1 cellular context compared by ENCODE assay signal in the genomic region with DNA sequence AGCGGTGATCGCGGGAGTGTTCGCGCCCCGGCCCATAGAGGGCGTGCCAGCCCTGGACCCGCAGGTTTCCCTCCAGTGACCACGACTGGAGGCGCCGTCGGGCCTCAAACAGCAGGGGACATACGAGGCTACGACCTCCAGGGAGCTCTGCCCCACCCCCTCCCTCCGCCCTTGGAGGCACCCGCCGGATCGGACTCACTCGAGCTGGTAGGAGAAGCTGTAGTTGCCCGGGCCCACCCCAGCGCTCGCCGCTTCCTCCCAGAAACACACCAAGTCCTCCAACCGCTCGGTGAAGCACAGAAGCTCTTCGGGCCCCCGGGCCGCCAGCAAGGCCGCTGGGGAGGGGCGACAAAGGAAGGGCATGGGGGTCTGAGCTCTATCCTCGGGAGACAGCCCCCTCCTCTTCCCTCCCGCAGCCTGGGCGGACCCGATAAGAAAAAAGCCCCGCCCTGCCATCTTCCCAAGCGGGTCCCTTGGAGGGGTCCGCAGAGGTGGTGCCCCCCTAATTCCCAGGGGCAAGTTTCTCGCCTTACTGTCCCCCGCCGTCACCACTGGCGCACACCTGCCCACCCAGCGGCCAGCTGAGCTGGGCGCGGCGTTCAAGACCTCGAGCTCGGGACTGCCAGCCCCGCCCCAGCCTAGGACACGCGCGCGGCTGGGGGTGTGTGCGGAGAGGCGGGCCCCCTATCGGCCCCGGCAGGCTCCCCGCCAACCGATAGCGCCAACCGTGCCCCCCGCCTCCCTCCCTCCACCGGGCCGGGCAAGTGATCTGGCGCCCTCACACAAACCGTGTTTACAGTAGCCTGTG.
TF ChIP-seq lines count a peak whose summit lies in the region.

No MANE protein-coding gene starts in this region.

TF ChIP-seq in K562, 482 proteins besides CTCF, POLR2A, EP300 and RAD21 (continued from another document and continues in another):
- TF ChIP-seq GMEB1 (CRISPR knock-in tag; IDR thresholded peaks at IDR 0.05): no peak
- peak; percentile 81 for TF ChIP-seq ZBTB7A (IDR thresholded peaks at IDR 0.05; ENCODE audit: borderline replicate concordance, control insufficient read depth, low read depth, low read length)
- no peak for TF ChIP-seq SRSF7 (optimal IDR thresholded peaks at IDR 0.05; ENCODE audit: low read depth, low read length)
- TF ChIP-seq ETV5 (CRISPR knock-in tag; IDR thresholded peaks at IDR 0.05; ENCODE audit: low read depth): peak; percentile 23; the same call in 1 of the 2 replicates
- peak; percentile 50; the same call in 1 of the 2 replicates for TF ChIP-seq CBFB (CRISPR knock-in tag; IDR thresholded peaks at IDR 0.05)
- no peak for TF ChIP-seq TFAM (CRISPR knock-in tag; conservative IDR thresholded peaks at IDR 0.05)
- no peak for TF ChIP-seq ZBTB17 (CRISPR knock-in tag; IDR thresholded peaks at IDR 0.05)
- 0 out of 2 replicates have a peak, but pooled peaks have one; percentile 42 for TF ChIP-seq TEAD4 (IDR thresholded peaks at IDR 0.05; ENCODE audit: low read length)
- TF ChIP-seq TEAD4 (CRISPR knock-in tag; IDR thresholded peaks at IDR 0.05; ENCODE audit: borderline replicate concordance): no peak
- TF ChIP-seq CBFA2T3 (IDR thresholded peaks at IDR 0.05): peak; percentile 80
- TF ChIP-seq MAFK (IDR thresholded peaks at IDR 0.05; ENCODE audit: low read length): no peak
- TF ChIP-seq MYC (IDR thresholded peaks at IDR 0.05; ENCODE audit: low read depth, low read length): peak; percentile 57; the same call in 1 of the 2 replicates
- TF ChIP-seq MYC (CRISPR knock-in tag; IDR thresholded peaks at IDR 0.05; ENCODE audit: borderline replicate concordance, low read depth): 0 out of 2 replicates have a peak, but pooled peaks have one; percentile 61
- 0 out of 2 replicates have a peak, but pooled peaks have one; percentile 38 for TF ChIP-seq NR2C1 (IDR thresholded peaks at IDR 0.05)
- TF ChIP-seq NR2C1 (tag; IDR thresholded peaks at IDR 0.05): peak; percentile 60; the same call in 1 of the 2 replicates
- TF ChIP-seq MXI1 (IDR thresholded peaks at IDR 0.05; ENCODE audit: low read depth, low read length): peak; percentile 80
- no peak for TF ChIP-seq IRF9 (tag; IDR thresholded peaks at IDR 0.05)
- no peak for TF ChIP-seq TEAD2 (tag; IDR thresholded peaks at IDR 0.05)
- no peak for TF ChIP-seq ZNF785 (CRISPR knock-in tag; IDR thresholded peaks at IDR 0.05)
- peak; percentile 59; the same call in 1 of the 2 replicates for TF ChIP-seq ZNF282 (CRISPR knock-in tag; IDR thresholded peaks at IDR 0.05)
- no peak for TF ChIP-seq ZNF445 (CRISPR knock-in tag; IDR thresholded peaks at IDR 0.05; ENCODE audit: low read depth)
- peak; percentile 88 for TF ChIP-seq L3MBTL2 (IDR thresholded peaks at IDR 0.05)
- TF ChIP-seq JUND (IDR thresholded peaks at IDR 0.05; ENCODE audit: borderline replicate concordance, low read depth, low read length): peak; percentile 50; the same call in 1 of the 2 replicates
- no peak; the same call in 2 of the 3 replicates for TF ChIP-seq JUND (tag; IDR thresholded peaks at IDR 0.05; ENCODE audit: borderline replicate concordance, low read depth, low read length)
- no peak for TF ChIP-seq ATF1 (CRISPR knock-in tag; IDR thresholded peaks at IDR 0.05)
- peak; percentile 58 for TF ChIP-seq ATF1 (tag; IDR thresholded peaks at IDR 0.05)
- peak; percentile 95 for TF ChIP-seq RB1 (IDR thresholded peaks at IDR 0.05; ENCODE audit: low read depth)
- peak; percentile 37 for TF ChIP-seq KDM5B (IDR thresholded peaks at IDR 0.05; ENCODE audit: insufficient replicate concordance, low read depth, low read length)
- TF ChIP-seq, protein P1, sequence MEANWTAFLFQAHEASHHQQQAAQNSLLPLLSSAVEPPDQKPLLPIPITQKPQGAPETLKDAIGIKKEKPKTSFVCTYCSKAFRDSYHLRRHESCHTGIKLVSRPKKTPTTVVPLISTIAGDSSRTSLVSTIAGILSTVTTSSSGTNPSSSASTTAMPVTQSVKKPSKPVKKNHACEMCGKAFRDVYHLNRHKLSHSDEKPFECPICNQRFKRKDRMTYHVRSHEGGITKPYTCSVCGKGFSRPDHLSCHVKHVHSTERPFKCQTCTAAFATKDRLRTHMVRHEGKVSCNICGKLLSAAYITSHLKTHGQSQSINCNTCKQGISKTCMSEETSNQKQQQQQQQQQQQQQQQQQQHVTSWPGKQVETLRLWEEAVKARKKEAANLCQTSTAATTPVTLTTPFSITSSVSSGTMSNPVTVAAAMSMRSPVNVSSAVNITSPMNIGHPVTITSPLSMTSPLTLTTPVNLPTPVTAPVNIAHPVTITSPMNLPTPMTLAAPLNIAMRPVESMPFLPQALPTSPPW (CRISPR knock-in tag; IDR thresholded peaks at IDR 0.05): peak; percentile 88
- TF ChIP-seq MITF (IDR thresholded peaks at IDR 0.05): no peak
- TF ChIP-seq, protein P2, sequence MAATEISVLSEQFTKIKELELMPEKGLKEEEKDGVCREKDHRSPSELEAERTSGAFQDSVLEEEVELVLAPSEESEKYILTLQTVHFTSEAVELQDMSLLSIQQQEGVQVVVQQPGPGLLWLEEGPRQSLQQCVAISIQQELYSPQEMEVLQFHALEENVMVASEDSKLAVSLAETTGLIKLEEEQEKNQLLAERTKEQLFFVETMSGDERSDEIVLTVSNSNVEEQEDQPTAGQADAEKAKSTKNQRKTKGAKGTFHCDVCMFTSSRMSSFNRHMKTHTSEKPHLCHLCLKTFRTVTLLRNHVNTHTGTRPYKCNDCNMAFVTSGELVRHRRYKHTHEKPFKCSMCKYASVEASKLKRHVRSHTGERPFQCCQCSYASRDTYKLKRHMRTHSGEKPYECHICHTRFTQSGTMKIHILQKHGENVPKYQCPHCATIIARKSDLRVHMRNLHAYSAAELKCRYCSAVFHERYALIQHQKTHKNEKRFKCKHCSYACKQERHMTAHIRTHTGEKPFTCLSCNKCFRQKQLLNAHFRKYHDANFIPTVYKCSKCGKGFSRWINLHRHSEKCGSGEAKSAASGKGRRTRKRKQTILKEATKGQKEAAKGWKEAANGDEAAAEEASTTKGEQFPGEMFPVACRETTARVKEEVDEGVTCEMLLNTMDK (IDR thresholded peaks at IDR 0.05; ENCODE audit: borderline replicate concordance, insufficient read depth, low read depth, low read length, poor library complexity, severe bottlenecking): peak; percentile 88
- TF ChIP-seq, protein P3, sequence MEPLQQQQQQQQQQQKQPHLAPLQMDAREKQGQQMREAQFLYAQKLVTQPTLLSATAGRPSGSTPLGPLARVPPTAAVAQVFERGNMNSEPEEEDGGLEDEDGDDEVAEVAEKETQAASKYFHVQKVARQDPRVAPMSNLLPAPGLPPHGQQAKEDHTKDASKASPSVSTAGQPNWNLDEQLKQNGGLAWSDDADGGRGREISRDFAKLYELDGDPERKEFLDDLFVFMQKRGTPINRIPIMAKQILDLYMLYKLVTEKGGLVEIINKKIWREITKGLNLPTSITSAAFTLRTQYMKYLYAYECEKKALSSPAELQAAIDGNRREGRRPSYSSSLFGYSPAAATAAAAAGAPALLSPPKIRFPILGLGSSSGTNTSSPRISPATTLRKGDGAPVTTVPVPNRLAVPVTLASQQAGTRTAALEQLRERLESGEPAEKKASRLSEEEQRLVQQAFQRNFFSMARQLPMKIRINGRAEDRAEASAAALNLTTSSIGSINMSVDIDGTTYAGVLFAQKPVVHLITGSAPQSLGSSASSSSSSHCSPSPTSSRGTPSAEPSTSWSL (CRISPR knock-in tag; IDR thresholded peaks at IDR 0.05; ENCODE audit: borderline replicate concordance): 0 out of 2 replicates have a peak, but pooled peaks have one; percentile 19
- no peak for TF ChIP-seq ZNF41 (CRISPR knock-in tag; conservative IDR thresholded peaks at IDR 0.05)
- no peak for TF ChIP-seq HDGF (IDR thresholded peaks at IDR 0.05)
- peak; percentile 16; the same call in 1 of the 2 replicates for TF ChIP-seq GATA2 (CRISPR knock-in tag; IDR thresholded peaks at IDR 0.05)
- TF ChIP-seq, protein P4, sequence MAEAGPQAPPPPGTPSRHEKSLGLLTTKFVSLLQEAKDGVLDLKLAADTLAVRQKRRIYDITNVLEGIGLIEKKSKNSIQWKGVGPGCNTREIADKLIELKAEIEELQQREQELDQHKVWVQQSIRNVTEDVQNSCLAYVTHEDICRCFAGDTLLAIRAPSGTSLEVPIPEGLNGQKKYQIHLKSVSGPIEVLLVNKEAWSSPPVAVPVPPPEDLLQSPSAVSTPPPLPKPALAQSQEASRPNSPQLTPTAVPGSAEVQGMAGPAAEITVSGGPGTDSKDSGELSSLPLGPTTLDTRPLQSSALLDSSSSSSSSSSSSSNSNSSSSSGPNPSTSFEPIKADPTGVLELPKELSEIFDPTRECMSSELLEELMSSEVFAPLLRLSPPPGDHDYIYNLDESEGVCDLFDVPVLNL (CRISPR knock-in tag; IDR thresholded peaks at IDR 0.05; ENCODE audit: low read depth): 0 out of 2 replicates have a peak, but pooled peaks have one; percentile 38
- TF ChIP-seq, protein P5, sequence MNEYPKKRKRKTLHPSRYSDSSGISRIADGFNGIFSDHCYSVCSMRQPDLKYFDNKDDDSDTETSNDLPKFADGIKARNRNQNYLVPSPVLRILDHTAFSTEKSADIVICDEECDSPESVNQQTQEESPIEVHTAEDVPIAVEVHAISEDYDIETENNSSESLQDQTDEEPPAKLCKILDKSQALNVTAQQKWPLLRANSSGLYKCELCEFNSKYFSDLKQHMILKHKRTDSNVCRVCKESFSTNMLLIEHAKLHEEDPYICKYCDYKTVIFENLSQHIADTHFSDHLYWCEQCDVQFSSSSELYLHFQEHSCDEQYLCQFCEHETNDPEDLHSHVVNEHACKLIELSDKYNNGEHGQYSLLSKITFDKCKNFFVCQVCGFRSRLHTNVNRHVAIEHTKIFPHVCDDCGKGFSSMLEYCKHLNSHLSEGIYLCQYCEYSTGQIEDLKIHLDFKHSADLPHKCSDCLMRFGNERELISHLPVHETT (CRISPR knock-in tag; conservative IDR thresholded peaks at IDR 0.05 in 1 of 2, IDR thresholded peaks at IDR 0.05 in 1 of 2): peak in 1 of 2 experiments; percentile 71; a peak in 2 of 4 replicates
- TF ChIP-seq RNF219 (CRISPR knock-in tag; IDR thresholded peaks at IDR 0.05): no peak
- TF ChIP-seq CREB1 (IDR thresholded peaks at IDR 0.05): peak; percentile 34; the same call in 1 of the 2 replicates
- TF ChIP-seq CREB1 (CRISPR knock-in tag; IDR thresholded peaks at IDR 0.05): peak; percentile 38; the same call in 1 of the 2 replicates
- TF ChIP-seq SP1 (CRISPR knock-in tag; IDR thresholded peaks at IDR 0.05): peak; percentile 2; the same call in 1 of the 2 replicates
- no peak for TF ChIP-seq CHCHD3 (CRISPR knock-in tag; IDR thresholded peaks at IDR 0.05)
- peak; percentile 93 to 96 for TF ChIP-seq MNT (conservative IDR thresholded peaks at IDR 0.05)
- peak; percentile 17; the same call in 1 of the 2 replicates for TF ChIP-seq JUN (IDR thresholded peaks at IDR 0.05; ENCODE audit: borderline replicate concordance, low read depth, low read length)
- TF ChIP-seq JUN (CRISPR knock-in tag; IDR thresholded peaks at IDR 0.05; ENCODE audit: borderline replicate concordance): no peak
